ENCODE assay signal across 24 cellular contexts in genomic region chr2:194004590-194005206, GRCh38.
"Had no signal": no experiment of that assay in that cellular context is flagged by ENCODE, and none has a peak within 500 bp of the region (broad histone marks: within the 10 kb centered on the region; RNA-seq: fewer than 3 reads in every experiment).

No MANE protein-coding gene starts in this region.

- H3K4me3 ChIP-seq: body of pancreas, hepatocyte, mucosa of descending colon, skin epidermis had no signal

- H2AFZ ChIP-seq: hepatocyte, parathyroid adenoma had no signal

- DNase-seq: activated B cell treated with CpG ODN at 0.5 μM for 24 hours; activated CD4-positive, alpha-beta T cell treated with anti-CD3 and anti-CD28 coated beads for 48 hours; activated CD8-positive, alpha-beta T cell treated with anti-CD3 and anti-CD28 coated beads for 36 hours; activated effector memory CD4-positive, alpha-beta T cell treated with Interleukin-2 at 50 U/mL for 16 hours; activated T-cell treated with anti-CD3 and anti-CD28 coated beads, Interleukin-2, amount 50 U/mL, for 4 hours; body of pancreas; cortex of kidney; effector CD8-positive, alpha-beta T cell; kidney; left ventricle myocardium superior; mucosa of descending colon; naive thymus-derived CD8-positive, alpha-beta T cell; stimulated activated CD4-positive, alpha-beta T cell treated with anti-CD3 and anti-CD28 coated beads, Interleukin-15, amount 100 ng/mL, for 24 hours; stimulated activated CD4-positive, alpha-beta T cell treated with anti-CD3 and anti-CD28 coated beads, Interleukin-4, amount 100 ng/mL, for 24 hours; stimulated activated naive CD4-positive, alpha-beta T cell treated with Interleukin-2 at 50 U/mL for 16 hours; substantia nigra had no signal

- H3K4me2 ChIP-seq: hepatocyte had no signal

- H3K4me1 Mint-ChIP-seq: activated B cell treated with CpG ODN at 0.5 μM for 24 hours; activated naive CD4-positive, alpha-beta T cell treated with anti-CD3 and anti-CD28 coated beads, Interleukin-2, amount 50 U/mL, for 24 hours; central memory CD8-positive, alpha-beta T cell; memory B cell; naive thymus-derived CD8-positive, alpha-beta T cell had no signal

- H3K27ac ChIP-seq: body of pancreas, hepatocyte, parathyroid adenoma, skin epidermis had no signal

- H3K9me3 Mint-ChIP-seq: type B pancreatic cell had no signal

- H3K79me2 ChIP-seq: hepatocyte, parathyroid adenoma had no signal

- H3K9ac ChIP-seq: parathyroid adenoma had no signal

- H3K4me3 Mint-ChIP-seq: activated B cell treated with CpG ODN at 0.5 μM for 24 hours; activated CD8-positive, alpha-beta T cell treated with anti-CD3 and anti-CD28 coated beads for 36 hours; activated naive CD4-positive, alpha-beta T cell treated with anti-CD3 and anti-CD28 coated beads, Interleukin-2, amount 50 U/mL, for 24 hours; activated T-cell treated with anti-CD3 and anti-CD28 coated beads, Interleukin-2, amount 50 U/mL, for 4 hours; central memory CD8-positive, alpha-beta T cell; memory B cell; naive thymus-derived CD8-positive, alpha-beta T cell; T-helper 2 cell treated with Interferon-gamma antibody and Interleukin-4, amounts not matched to agents 5 μg/mL and 100 μg/mL, for 36 hours; type B pancreatic cell had no signal

- H3K27me3 ChIP-seq: body of pancreas, hepatocyte had no signal

- H3K36me3 Mint-ChIP-seq: activated naive CD4-positive, alpha-beta T cell treated with anti-CD3 and anti-CD28 coated beads, Interleukin-2, amount 50 U/mL, for 24 hours; memory B cell had no signal

- H3K4me1 ChIP-seq: body of pancreas, parathyroid adenoma had no signal

- H3K9me3 ChIP-seq: body of pancreas had no signal

- H3K27me3 Mint-ChIP-seq: activated B cell treated with CpG ODN at 0.5 μM for 24 hours; activated CD8-positive, alpha-beta T cell treated with anti-CD3 and anti-CD28 coated beads for 36 hours; activated naive CD4-positive, alpha-beta T cell treated with anti-CD3 and anti-CD28 coated beads, Interleukin-2, amount 50 U/mL, for 24 hours; central memory CD8-positive, alpha-beta T cell; memory B cell; naive thymus-derived CD8-positive, alpha-beta T cell; type B pancreatic cell had no signal

- ATAC-seq: activated CD8-positive, alpha-beta T cell treated with anti-CD3 and anti-CD28 coated beads for 36 hours; activated T-cell treated with anti-CD3 and anti-CD28 coated beads, Interleukin-2, amount 50 U/mL, for 4 hours; body of pancreas; left ventricle myocardium superior; mucosa of descending colon; naive thymus-derived CD8-positive, alpha-beta T cell had no signal

- H3K27ac Mint-ChIP-seq: activated B cell treated with CpG ODN at 0.5 μM for 24 hours; activated CD8-positive, alpha-beta T cell treated with anti-CD3 and anti-CD28 coated beads for 36 hours; activated naive CD4-positive, alpha-beta T cell treated with anti-CD3 and anti-CD28 coated beads, Interleukin-2, amount 50 U/mL, for 24 hours; memory B cell; naive thymus-derived CD8-positive, alpha-beta T cell; T-helper 2 cell treated with Interferon-gamma antibody and Interleukin-4, amounts not matched to agents 5 μg/mL and 100 μg/mL, for 36 hours; type B pancreatic cell had no signal
